ENCODE assay signal across 19 cellular contexts in the genomic region with DNA sequence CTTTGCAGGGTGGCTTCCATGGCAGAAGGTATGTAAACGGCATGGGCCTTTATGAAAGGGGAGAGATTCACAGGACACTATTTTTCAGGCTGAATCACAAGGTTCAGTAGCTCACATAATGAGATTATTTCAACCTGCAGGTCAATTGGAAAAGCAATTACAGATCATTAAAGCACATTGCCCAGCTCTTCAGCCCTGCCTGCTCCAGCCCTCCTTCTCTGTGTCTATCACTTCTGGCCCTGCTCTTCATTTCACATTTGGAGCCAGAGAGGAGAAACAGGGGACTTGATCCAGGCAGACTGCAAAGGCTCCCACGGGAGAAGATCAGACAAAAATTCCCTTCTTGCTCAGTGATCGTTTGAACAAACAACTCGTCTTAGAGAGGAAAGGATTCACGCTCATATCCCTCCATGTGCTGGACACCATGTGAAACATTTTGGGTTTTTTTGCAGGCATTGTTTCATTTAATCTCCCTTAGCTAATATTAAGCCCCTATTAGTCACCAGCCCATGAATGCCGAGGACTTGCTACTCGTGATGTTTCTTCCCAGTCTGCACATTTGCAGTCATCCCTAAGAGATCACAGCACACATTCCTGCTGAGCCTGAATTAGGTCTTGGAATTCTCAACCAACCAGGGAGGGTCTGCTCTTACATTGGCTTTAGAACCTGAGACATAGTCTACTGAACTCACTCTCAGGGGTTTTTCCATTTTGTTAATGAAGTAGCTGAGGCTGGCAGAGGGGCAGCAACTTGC.
DNase-seq lines count a peak whose midpoint lies in the region; ATAC-seq and TF ChIP-seq lines count a peak whose summit lies in the region.
"Had no signal": no experiment of that assay in that cellular context is flagged by ENCODE, and none has a peak within 500 bp of the region (broad histone marks: within the 10 kb centered on the region; RNA-seq: fewer than 3 reads in every experiment).

No MANE protein-coding gene starts in this region.

- H3K27me3 ChIP-seq in BE2C (no peaks in the 10 kb centered on the region), neural progenitor cell (no peaks in the 10 kb centered on the region)
- H3K27me3 ChIP-seq: SJSA1 had no signal

- H3F3A ChIP-seq in neural progenitor cell (ENCODE audit: low read depth) = no peaks in the 10 kb centered on the region

- peak overlapping the region; percentile 59 for H3K27ac Mint-ChIP-seq in neural progenitor cell
- H3K27ac Mint-ChIP-seq: CD8-positive, alpha-beta T cell; HFFc6 had no signal

- no peak overlapping the region for H3K9ac ChIP-seq in neural progenitor cell
- H3K9ac ChIP-seq: BLaER1 had no signal

- no peaks in the 10 kb centered on the region for H4K20me1 ChIP-seq in neural progenitor cell (ENCODE audit: low read depth)

- DNase-seq in BE2C = peak; percentile 52
- peak; percentile 37 for DNase-seq in NCI-H2227 treated with DMSO at 0.1 percent for 48 hours (lab: John Stamatoyannopoulos, UW)
- DNase-seq in islet precursor cell = peak; percentile 65
- DNase-seq in neural progenitor cell (ENCODE audit: low spot score) = peak; percentile 33
- DNase-seq in SHP77 (lab: John Stamatoyannopoulos, UW) = no peak
- DNase-seq: Calu3; CD8-positive, alpha-beta T cell; DMS53; H7; HFFc6; IMR-90; NCI-H1436 treated with DMSO at 0.1 percent for 48 hours; NCI-H2081; NCI-H2171 treated with DMSO at 0.1 percent for 48 hours had no signal

- no peaks in the 10 kb centered on the region for H3K27me3 Mint-ChIP-seq in neural progenitor cell (ENCODE audit: insufficient read depth, low read depth)

- no peak overlapping the region for H3K4me3 Mint-ChIP-seq in neural progenitor cell
- H3K4me3 Mint-ChIP-seq: CD8-positive, alpha-beta T cell; HFFc6 had no signal

- no peak overlapping the region for H2AFZ ChIP-seq in neural progenitor cell (replicated peaks)

- H3K27ac ChIP-seq in neural progenitor cell = no peak overlapping the region
- H3K27ac ChIP-seq: BLaER1, SJSA1 had no signal

- H3K4me1 Mint-ChIP-seq in neural progenitor cell = peaks cover 21% of the 10 kb centered on the region

- H3K9me3 Mint-ChIP-seq in neural progenitor cell = no peaks in the 10 kb centered on the region
- H3K9me3 Mint-ChIP-seq: CD8-positive, alpha-beta T cell had no signal

- H3K4me3 ChIP-seq in BE2C (ENCODE audit: low read depth, low read length) (0 out of 2 replicates have a peak overlapping the region, but pooled peaks have one; percentile 10), neural progenitor cell (no peak overlapping the region)
- H3K4me3 ChIP-seq: BLaER1, SJSA1 had no signal

- no peak overlapping the region for H3K4me2 ChIP-seq in neural progenitor cell
- H3K4me2 ChIP-seq: BLaER1 had no signal

- TF ChIP-seq CTCF in BE2C (IDR thresholded peaks at IDR 0.05; ENCODE audit: low read depth, low read length) = no peak
- TF ChIP-seq CTCF in neural progenitor cell (IDR thresholded peaks at IDR 0.05) = no peak

- H3K36me3 Mint-ChIP-seq in neural progenitor cell = no peaks in the 10 kb centered on the region
- H3K36me3 Mint-ChIP-seq: CD8-positive, alpha-beta T cell had no signal

- peaks cover 16% of the 10 kb centered on the region for H3K4me1 ChIP-seq in BE2C
- peaks cover 9% of the 10 kb centered on the region for H3K4me1 ChIP-seq in neural progenitor cell
- H3K4me1 ChIP-seq: SJSA1 had no signal

- no peaks in the 10 kb centered on the region for H3K36me3 ChIP-seq in BE2C
- no peaks in the 10 kb centered on the region for H3K36me3 ChIP-seq in neural progenitor cell
- H3K36me3 ChIP-seq: BLaER1, SJSA1 had no signal

- no peaks in the 10 kb centered on the region for H3K79me2 ChIP-seq in neural progenitor cell (ENCODE audit: low read depth)

- H3K9me3 ChIP-seq in BE2C (no peaks in the 10 kb centered on the region), neural progenitor cell (ENCODE audit: low read depth) (no peaks in the 10 kb centered on the region)
- H3K9me3 ChIP-seq: BLaER1, SJSA1 had no signal

- ATAC-seq in GM18520 (IDR thresholded peaks at IDR 0.05; ENCODE audit: unreplicated experiment) (no peak), GM18870 (IDR thresholded peaks at IDR 0.05; ENCODE audit: unreplicated experiment) (no peak), HG02981 (IDR thresholded peaks at IDR 0.05; ENCODE audit: unreplicated experiment) (no peak)
- ATAC-seq: CD8-positive, alpha-beta T cell had no signal

Comparison
In these comparisons a context has a peak if more than half of its experiments do, and no peak if none do; other contexts are left out.
1. DNase-seq: peak in BE2C (single experiment), NCI-H2227 treated with DMSO at 0.1 percent for 48 hours (single experiment), islet precursor cell (single experiment) and neural progenitor cell (single experiment); none in SHP77 (0 of 2).